20 cellular contexts compared by ENCODE assay signal in genomic region chr3:20154078-20154477, GRCh38. TPM values are rescaled to one million over a fixed set of nuclear protein-coding genes. Genes with fewer than 3 reads are reported as not detected.
DNase-seq lines count a peak whose midpoint lies in the region; ATAC-seq and TF ChIP-seq lines count a peak whose summit lies in the region.
"Had no signal": no experiment of that assay in that cellular context is flagged by ENCODE, and none has a peak within 500 bp of the region (broad histone marks: within the 10 kb centered on the region; RNA-seq: fewer than 3 reads in every experiment).

No MANE protein-coding gene starts in this region.

- no peaks in the 10 kb centered on the region for H3K9me3 ChIP-seq in IMR-90 (ENCODE audit: control insufficient read depth, insufficient read depth, low read length)
- H3K9me3 ChIP-seq in neural progenitor cell (ENCODE audit: low read depth): no peaks in the 10 kb centered on the region
- H3K9me3 ChIP-seq: BLaER1 had no signal

- H3K4me3 Mint-ChIP-seq in activated naive CD8-positive, alpha-beta T cell: no peak overlapping the region
- H3K4me3 Mint-ChIP-seq in activated naive CD8-positive, alpha-beta T cell treated with anti-CD3 and anti-CD28 coated beads, Interleukin-2, amount 50 U/mL, for 24 hours: no peak overlapping the region
- no peak overlapping the region for H3K4me3 Mint-ChIP-seq in effector memory CD8-positive, alpha-beta T cell
- H3K4me3 Mint-ChIP-seq in neural progenitor cell: no peak overlapping the region
- H3K4me3 Mint-ChIP-seq: CD14-positive monocyte; CD8-positive, alpha-beta T cell had no signal

- no peak for DNase-seq in activated naive CD8-positive, alpha-beta T cell treated with anti-CD3 and anti-CD28 coated beads, Interleukin-2, amount 50 U/mL, for 24 hours
- DNase-seq in IMR-90 (no peak), neural progenitor cell (ENCODE audit: low spot score) (no peak), NCI-H748 treated with DMSO at 0.1 percent for 48 hours (lab: John Stamatoyannopoulos, UW) (no peak), foreskin fibroblast (no peak), DMS114 treated with DMSO at 0.1 percent for 48 hours (lab: John Stamatoyannopoulos, UW; ENCODE audit: unreplicated experiment) (no peak)
- DNase-seq in effector memory CD8-positive, alpha-beta T cell: no peak
- DNase-seq: 8988T; Calu3; CD8-positive, alpha-beta T cell; DMS 273 treated with DMSO at 0.1 percent for 48 hours; GF-D8; GOT3; H7; KBM-7 had no signal

- no peak for ATAC-seq in activated naive CD8-positive, alpha-beta T cell treated with anti-CD3 and anti-CD28 coated beads, Interleukin-2, amount 50 U/mL, for 24 hours
- ATAC-seq in IMR-90 (ENCODE audit: low read depth): no peak
- ATAC-seq in effector memory CD8-positive, alpha-beta T cell (replicated peaks): no peak
- ATAC-seq: CD8-positive, alpha-beta T cell; HCT116 had no signal

- H3K27ac ChIP-seq in IMR-90 (ENCODE audit: insufficient read depth, low read length): no peak overlapping the region
- peak overlapping the region; percentile 53 for H3K27ac ChIP-seq in neural progenitor cell
- H3K27ac ChIP-seq: BLaER1, HL-60 had no signal

- no peak overlapping the region for H2AK9ac ChIP-seq in IMR-90 (replicated peaks; ENCODE audit: low read depth, low read length, poor library complexity)

- no peaks in the 10 kb centered on the region for H3K79me2 ChIP-seq in neural progenitor cell (ENCODE audit: low read depth)

- H3K56ac ChIP-seq in IMR-90 (ENCODE audit: extremely low read depth, insufficient read depth, low read length): no peak overlapping the region

- no peaks in the 10 kb centered on the region for H3K9me3 Mint-ChIP-seq in activated naive CD8-positive, alpha-beta T cell (ENCODE audit: low read depth)
- no peaks in the 10 kb centered on the region for H3K9me3 Mint-ChIP-seq in activated naive CD8-positive, alpha-beta T cell treated with anti-CD3 and anti-CD28 coated beads, Interleukin-2, amount 50 U/mL, for 24 hours
- H3K9me3 Mint-ChIP-seq in effector memory CD8-positive, alpha-beta T cell: no peaks in the 10 kb centered on the region
- no peaks in the 10 kb centered on the region for H3K9me3 Mint-ChIP-seq in neural progenitor cell
- H3K9me3 Mint-ChIP-seq: CD14-positive monocyte; CD8-positive, alpha-beta T cell had no signal

- H3F3A ChIP-seq in neural progenitor cell (ENCODE audit: low read depth): peaks cover 33% of the 10 kb centered on the region

- intact Hi-C loops in IMR-90 (cut with micrococcal nuclease): no loop called here

- no peak overlapping the region for H3K14ac ChIP-seq in IMR-90 (replicated peaks; ENCODE audit: low read depth, low read length)

- H3K36me3 ChIP-seq in IMR-90 (ENCODE audit: control insufficient read depth, insufficient read depth, low read length) (no peaks in the 10 kb centered on the region), neural progenitor cell (peaks cover 13% of the 10 kb centered on the region)

- no peak overlapping the region for H2BK20ac ChIP-seq in IMR-90 (ENCODE audit: low read depth, low read length)

- H2BK120ac ChIP-seq in IMR-90 (ENCODE audit: low read depth, low read length): no peak overlapping the region

- no peak overlapping the region for H3K4ac ChIP-seq in IMR-90 (ENCODE audit: low read depth, low read length)

- no peak for TF ChIP-seq CTCF in IMR-90 (conservative IDR thresholded peaks at IDR 0.05; ENCODE audit: low read depth, low read length)
- no peak for TF ChIP-seq CTCF in neural progenitor cell (IDR thresholded peaks at IDR 0.05)
- no peak for TF ChIP-seq CTCF in foreskin fibroblast (IDR thresholded peaks at IDR 0.05; ENCODE audit: low read depth, low read length)

- H4K20me1 ChIP-seq in IMR-90 (ENCODE audit: insufficient read depth, low read length) (no peaks in the 10 kb centered on the region), neural progenitor cell (ENCODE audit: low read depth) (no peaks in the 10 kb centered on the region)
- H4K20me1 ChIP-seq: BLaER1 had no signal

- H3K36me3 Mint-ChIP-seq in activated naive CD8-positive, alpha-beta T cell: peaks cover 9% of the 10 kb centered on the region
- peaks cover 18% of the 10 kb centered on the region for H3K36me3 Mint-ChIP-seq in activated naive CD8-positive, alpha-beta T cell treated with anti-CD3 and anti-CD28 coated beads, Interleukin-2, amount 50 U/mL, for 24 hours (ENCODE audit: low read depth)
- H3K36me3 Mint-ChIP-seq in effector memory CD8-positive, alpha-beta T cell (ENCODE audit: insufficient read depth): peaks cover 48% of the 10 kb centered on the region
- H3K36me3 Mint-ChIP-seq in neural progenitor cell: peaks cover 5% of the 10 kb centered on the region

- H2AFZ ChIP-seq in IMR-90 (replicated peaks; ENCODE audit: low read length, poor library complexity): no peak overlapping the region
- no peak overlapping the region for H2AFZ ChIP-seq in neural progenitor cell (replicated peaks)

- POLR2A ChIA-PET in IMR-90 (lab: Charles Lee; ENCODE audit: unreplicated experiment): no interaction called here

- H2BK15ac ChIP-seq in IMR-90 (ENCODE audit: low read depth, low read length): no peak overlapping the region

- no peaks in the 10 kb centered on the region for H3K79me1 ChIP-seq in IMR-90 (ENCODE audit: low read depth in 1 of 2, low read length in 2 of 2)

- no peak overlapping the region for H3K18ac ChIP-seq in IMR-90 (ENCODE audit: low read depth, low read length)

- no peaks in the 10 kb centered on the region for H3K27me3 Mint-ChIP-seq in activated naive CD8-positive, alpha-beta T cell
- H3K27me3 Mint-ChIP-seq in activated naive CD8-positive, alpha-beta T cell treated with anti-CD3 and anti-CD28 coated beads, Interleukin-2, amount 50 U/mL, for 24 hours: no peaks in the 10 kb centered on the region
- H3K27me3 Mint-ChIP-seq in effector memory CD8-positive, alpha-beta T cell: no peaks in the 10 kb centered on the region
- H3K27me3 Mint-ChIP-seq in neural progenitor cell (ENCODE audit: insufficient read depth, low read depth): no peaks in the 10 kb centered on the region

- H2AK5ac ChIP-seq in IMR-90 (ENCODE audit: low read depth, low read length): no peak overlapping the region

- no peak overlapping the region for H3K23ac ChIP-seq in IMR-90 (ENCODE audit: low read depth, low read length)

- no peak for TF ChIP-seq RAD21 in IMR-90 (IDR thresholded peaks at IDR 0.05; ENCODE audit: low read length)

- no peaks in the 10 kb centered on the region for H3K4me1 ChIP-seq in IMR-90 (ENCODE audit: control insufficient read depth, insufficient read depth, low read length)
- H3K4me1 ChIP-seq in neural progenitor cell: peaks cover 24% of the 10 kb centered on the region
- H3K4me1 ChIP-seq: BLaER1 had no signal

- H2BK5ac ChIP-seq in IMR-90 (ENCODE audit: low read depth, low read length, poor library complexity, severe bottlenecking): no peak overlapping the region

- no peak overlapping the region for H4K5ac ChIP-seq in IMR-90 (ENCODE audit: low read depth, low read length)

- dilution Hi-C loops in IMR-90 (cut with HindIII; ENCODE audit: low sequenced_read_pairs, unreplicated experiment): no loop called here

- no peak overlapping the region for H3K4me3 ChIP-seq in IMR-90 (ENCODE audit: insufficient read depth, low read depth, low read length)
- H3K4me3 ChIP-seq in neural progenitor cell: no peak overlapping the region
- no peak overlapping the region for H3K4me3 ChIP-seq in foreskin fibroblast (ENCODE audit: low read depth in 1 of 2, low read length in 2 of 2)
- H3K4me3 ChIP-seq: BLaER1 had no signal

- H3K4me2 ChIP-seq in IMR-90 (ENCODE audit: low read depth, low read length) (no peak overlapping the region), neural progenitor cell (no peak overlapping the region)
- H3K4me2 ChIP-seq: BLaER1 had no signal

- H4K8ac ChIP-seq in IMR-90 (ENCODE audit: low read depth in 2 of 2, low read length in 2 of 2): no peak overlapping the region

- peak overlapping the region; percentile 50 for H3K27ac Mint-ChIP-seq in activated naive CD8-positive, alpha-beta T cell
- no peak overlapping the region for H3K27ac Mint-ChIP-seq in activated naive CD8-positive, alpha-beta T cell treated with anti-CD3 and anti-CD28 coated beads, Interleukin-2, amount 50 U/mL, for 24 hours
- H3K27ac Mint-ChIP-seq in effector memory CD8-positive, alpha-beta T cell: peak overlapping the region; percentile 44 to 46
- no peak overlapping the region for H3K27ac Mint-ChIP-seq in neural progenitor cell
- H3K27ac Mint-ChIP-seq: CD14-positive monocyte; CD8-positive, alpha-beta T cell had no signal

- H3K4me1 Mint-ChIP-seq in activated naive CD8-positive, alpha-beta T cell (ENCODE audit: low read depth): no peaks in the 10 kb centered on the region
- H3K4me1 Mint-ChIP-seq in activated naive CD8-positive, alpha-beta T cell treated with anti-CD3 and anti-CD28 coated beads, Interleukin-2, amount 50 U/mL, for 24 hours: no peaks in the 10 kb centered on the region
- no peaks in the 10 kb centered on the region for H3K4me1 Mint-ChIP-seq in effector memory CD8-positive, alpha-beta T cell (ENCODE audit: low read depth in 2 of 2)
- H3K4me1 Mint-ChIP-seq in neural progenitor cell: peaks cover 5% of the 10 kb centered on the region
- H3K4me1 Mint-ChIP-seq: CD14-positive monocyte had no signal

- WGBS in IMR-90 (ENCODE audit: extremely low coverage in 2 of 2, insufficient read length in 1 of 2), 2 experiments: no CpG with 5 or more reads among the region's 1 CpG

- CTCF ChIA-PET in IMR-90 (lab: Yijun Ruan, JAX): no interaction called here

- no TSS peak for BruUV-seq in IMR-90 (replicated peaks; lab: Mats Ljungman, UMichigan)

- H3K9ac ChIP-seq in IMR-90 (ENCODE audit: low read depth, low read length) (no peak overlapping the region), neural progenitor cell (no peak overlapping the region)
- H3K9ac ChIP-seq: BLaER1 had no signal

- no peaks in the 10 kb centered on the region for H3K9me1 ChIP-seq in IMR-90 (ENCODE audit: insufficient read depth, low read length)

- TF ChIP-seq POLR2A in IMR-90 (IDR thresholded peaks at IDR 0.05; ENCODE audit: low read depth, low read length): no peak

- no peak overlapping the region for H4K91ac ChIP-seq in IMR-90 (ENCODE audit: insufficient read depth, low read depth, low read length)

- in situ Hi-C loops in IMR-90 (cut with MboI; ENCODE audit: low sequenced_read_pairs): no loop called here

- no peaks in the 10 kb centered on the region for H3K27me3 ChIP-seq in IMR-90 (ENCODE audit: control insufficient read depth, insufficient read depth, low read length)
- no peaks in the 10 kb centered on the region for H3K27me3 ChIP-seq in neural progenitor cell
- H3K27me3 ChIP-seq: BLaER1 had no signal

TF ChIP-seq in IMR-90, 13 proteins besides CTCF, POLR2A, EP300 and RAD21:
- TF ChIP-seq RCOR1 (IDR thresholded peaks at IDR 0.05; ENCODE audit: insufficient replicate concordance, low read length): no peak
- peak; percentile 45 for TF ChIP-seq CEBPB (IDR thresholded peaks at IDR 0.05; ENCODE audit: low read depth, low read length)

RNA-seq across cellular contexts. Expression of gene SGO1, which starts 31.9 kb away (rescaled TPM):
- total RNA-seq in IMR-90 (2012; rRNA removed) (5.2 and 8.1 TPM in 2 replicates), neural progenitor cell (ENCODE audit: low replicate concordance) (48.2 and 59.2 TPM in 2 replicates)
- polyA plus RNA-seq in IMR-90 (2012; rRNA removed): 2.9 and 3.2 TPM in 2 replicates
- polyA plus RNA-seq in IMR-90 (2012; cell fraction: cytosol; rRNA removed): 0.27 and 0.96 TPM in 2 replicates
- 0.11 and 0.58 TPM in 2 replicates for polyA plus RNA-seq in IMR-90 (2012; cell fraction: nucleus; rRNA removed; ENCODE audit: low replicate concordance)

Comparison
In these comparisons a context has a peak if more than half of its experiments do, and no peak if none do; other contexts are left out.
1. H3K27ac Mint-ChIP-seq: peak in activated naive CD8-positive, alpha-beta T cell (single experiment) and effector memory CD8-positive, alpha-beta T cell (2 of 2); none in activated naive CD8-positive, alpha-beta T cell treated with anti-CD3 and anti-CD28 coated beads, Interleukin-2, amount 50 U/mL, for 24 hours (single experiment) and neural progenitor cell (single experiment).